Comparison of ENCODE assay signal across 10 cellular contexts in genomic region chr10:35216303-35216905, GRCh38.
DNase-seq lines count a peak whose midpoint lies in the region; ATAC-seq and TF ChIP-seq lines count a peak whose summit lies in the region.
"Had no signal": no experiment of that assay in that cellular context is flagged by ENCODE, and none has a peak within 500 bp of the region (broad histone marks: within the 10 kb centered on the region; RNA-seq: fewer than 3 reads in every experiment).

No MANE protein-coding gene starts in this region.

- H3K4me3 Mint-ChIP-seq in activated T-helper 2 cell treated with anti-CD3 and anti-CD28 coated beads, Interferon-gamma antibody, Interleukin-2, Interleukin-4, amounts not matched to agents 10 μg/mL and 5 μg/mL and 100 μg/mL, durations not matched to agents 14 hours and 24 hours and 36 hours (ENCODE audit: low read depth): peak overlapping the region; percentile 4
- peak overlapping the region; percentile 81 to 95 (median 84) for H3K4me3 Mint-ChIP-seq in immature natural killer cell

- peak overlapping the region in 1 of 4 donors; percentile 55 for H3K27ac ChIP-seq in tibial nerve

- peaks cover 0 to 30% (median 4%) of the 10 kb centered on the region in 4 donors for H3K4me1 ChIP-seq in tibial nerve

- H3K36me3 ChIP-seq in tibial nerve: no peaks in the 10 kb centered on the region

- H3K9me3 ChIP-seq in tibial nerve: no peaks in the 10 kb centered on the region

- H3K9me3 Mint-ChIP-seq in activated T-helper 2 cell treated with anti-CD3 and anti-CD28 coated beads, Interferon-gamma antibody, Interleukin-2, Interleukin-4, amounts not matched to agents 10 μg/mL and 5 μg/mL and 100 μg/mL, durations not matched to agents 14 hours and 24 hours and 36 hours: no peaks in the 10 kb centered on the region
- no peaks in the 10 kb centered on the region for H3K9me3 Mint-ChIP-seq in immature natural killer cell

- ATAC-seq in GM21381 (IDR thresholded peaks at IDR 0.05; ENCODE audit: unreplicated experiment): no peak

- no peak for TF ChIP-seq POLR2A in tibial nerve (IDR thresholded peaks at IDR 0.05)

- H3K27me3 ChIP-seq in tibial nerve: no peaks in the 10 kb centered on the region

- H3K27me3 Mint-ChIP-seq in activated T-helper 2 cell treated with anti-CD3 and anti-CD28 coated beads, Interferon-gamma antibody, Interleukin-2, Interleukin-4, amounts not matched to agents 10 μg/mL and 5 μg/mL and 100 μg/mL, durations not matched to agents 14 hours and 24 hours and 36 hours (ENCODE audit: low read depth): no peaks in the 10 kb centered on the region
- peaks cover 5 to 9% (median 8%) of the 10 kb centered on the region in 3 donors for H3K27me3 Mint-ChIP-seq in immature natural killer cell (ENCODE audit: low read depth in 3 of 3)

- H3K4me3 ChIP-seq in tibial nerve: no peak overlapping the region

- WGBS in tibial nerve, 2 donors: 43 to 58% methylated on average over 6 of the region's 6 CpGs

- H3K36me3 Mint-ChIP-seq in activated T-helper 2 cell treated with anti-CD3 and anti-CD28 coated beads, Interferon-gamma antibody, Interleukin-2, Interleukin-4, amounts not matched to agents 10 μg/mL and 5 μg/mL and 100 μg/mL, durations not matched to agents 14 hours and 24 hours and 36 hours (ENCODE audit: low read depth): peaks cover 31% of the 10 kb centered on the region
- peaks cover under 1 to 9% (median 3%) of the 10 kb centered on the region in 3 donors for H3K36me3 Mint-ChIP-seq in immature natural killer cell

- peak overlapping the region; percentile 97 for H3K27ac Mint-ChIP-seq in activated T-helper 2 cell treated with anti-CD3 and anti-CD28 coated beads, Interferon-gamma antibody, Interleukin-2, Interleukin-4, amounts not matched to agents 10 μg/mL and 5 μg/mL and 100 μg/mL, durations not matched to agents 14 hours and 24 hours and 36 hours
- peak overlapping the region; percentile 97 to 100 (median 98) for H3K27ac Mint-ChIP-seq in immature natural killer cell

- peak; percentile 49 to 52 for TF ChIP-seq EP300 in tibial nerve (IDR thresholded peaks at IDR 0.05)

- TF ChIP-seq CTCF in tibial nerve (IDR thresholded peaks at IDR 0.05): no peak

- peak; percentile 19 for DNase-seq in activated naive CD4-positive, alpha-beta T cell treated with Interleukin-2 at 50 U/mL for 16 hours
- no peak for DNase-seq in activated naive CD4-positive, alpha-beta T cell treated with anti-CD3 and anti-CD28 coated beads, Interleukin-2, amount 50 U/mL, for 16 hours
- no peak for DNase-seq in activated T-helper 2 cell treated with anti-CD3 and anti-CD28 coated beads, Interferon-gamma antibody, Interleukin-2, Interleukin-4, amounts not matched to agents 10 μg/mL and 5 μg/mL and 100 μg/mL, durations not matched to agents 14 hours and 24 hours and 36 hours (ENCODE audit: low spot score)
- DNase-seq in immature natural killer cell: peak; percentile 76 to 78 (median 77)
- peak in 1 of 2 donors; percentile 46 for DNase-seq in tibial nerve (ENCODE audit: low spot score in 2 of 2)
- no peak for DNase-seq in mesenteric fat pad (ENCODE audit: low spot score)
- DNase-seq in NCI-H82 treated with DMSO at 0.1 percent for 48 hours (lab: John Stamatoyannopoulos, UW; ENCODE audit: unreplicated experiment): no peak
- DNase-seq: kidney, NCI-H1930 had no signal

- H3K4me1 Mint-ChIP-seq in activated T-helper 2 cell treated with anti-CD3 and anti-CD28 coated beads, Interferon-gamma antibody, Interleukin-2, Interleukin-4, amounts not matched to agents 10 μg/mL and 5 μg/mL and 100 μg/mL, durations not matched to agents 14 hours and 24 hours and 36 hours (ENCODE audit: low read depth): peaks cover 65% of the 10 kb centered on the region
- peaks cover 53 to 68% of the 10 kb centered on the region in 2 donors for H3K4me1 Mint-ChIP-seq in immature natural killer cell

- intact Hi-C loops in activated T-helper 2 cell treated with anti-CD3 and anti-CD28 coated beads, Interferon-gamma antibody, Interleukin-2, Interleukin-4, amounts not matched to agents 10 μg/mL and 5 μg/mL and 100 μg/mL, durations not matched to agents 14 hours and 24 hours and 36 hours (cut with micrococcal nuclease): no loop called here

Comparison
In these comparisons a context has a peak if more than half of its experiments do, and no peak if none do; other contexts are left out.
1. DNase-seq: peak in activated naive CD4-positive, alpha-beta T cell treated with Interleukin-2 at 50 U/mL for 16 hours (single experiment) and immature natural killer cell (3 of 3); none in activated naive CD4-positive, alpha-beta T cell treated with anti-CD3 and anti-CD28 coated beads, Interleukin-2, amount 50 U/mL, for 16 hours (single experiment), activated T-helper 2 cell treated with anti-CD3 and anti-CD28 coated beads, Interferon-gamma antibody, Interleukin-2, Interleukin-4, amounts not matched to agents 10 μg/mL and 5 μg/mL and 100 μg/mL, durations not matched to agents 14 hours and 24 hours and 36 hours (single experiment), mesenteric fat pad (single experiment) and NCI-H82 treated with DMSO at 0.1 percent for 48 hours (single experiment).